In the genomic region with DNA sequence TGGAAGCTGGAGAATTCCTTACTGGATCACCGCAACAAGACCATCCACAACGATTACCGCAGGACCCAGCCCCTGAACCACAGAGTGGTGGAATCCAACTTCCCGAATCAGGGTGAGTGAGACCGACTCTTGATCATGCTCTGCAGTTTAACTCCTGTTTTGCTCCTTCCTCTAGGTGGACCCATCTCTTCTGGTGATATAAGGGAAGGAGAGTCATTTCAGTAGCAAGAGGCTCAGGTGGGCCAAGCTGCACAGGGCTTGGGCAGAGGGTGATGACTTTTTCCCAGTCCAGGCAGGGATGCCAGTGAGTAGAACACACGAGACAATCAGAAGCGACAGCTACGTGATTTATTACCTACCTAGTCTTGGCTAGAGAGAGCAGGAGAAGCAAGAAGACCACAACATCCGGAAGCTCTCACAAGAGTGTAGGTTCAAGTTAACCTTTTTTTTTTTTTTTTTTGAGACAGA, we compare ENCODE assay signal across 1 cellular context.
TF ChIP-seq lines count a peak whose summit lies in the region.

No MANE protein-coding gene starts in this region.

TF ChIP-seq in GM12878, 131 proteins besides CTCF, POLR2A, EP300 and RAD21 (continued from another document):
- no peak for TF ChIP-seq E4F1 (IDR thresholded peaks at IDR 0.05; ENCODE audit: borderline replicate concordance, partially characterized antibody)
- no peak for TF ChIP-seq BCLAF1 (IDR thresholded peaks at IDR 0.05)
- TF ChIP-seq, protein P1, sequence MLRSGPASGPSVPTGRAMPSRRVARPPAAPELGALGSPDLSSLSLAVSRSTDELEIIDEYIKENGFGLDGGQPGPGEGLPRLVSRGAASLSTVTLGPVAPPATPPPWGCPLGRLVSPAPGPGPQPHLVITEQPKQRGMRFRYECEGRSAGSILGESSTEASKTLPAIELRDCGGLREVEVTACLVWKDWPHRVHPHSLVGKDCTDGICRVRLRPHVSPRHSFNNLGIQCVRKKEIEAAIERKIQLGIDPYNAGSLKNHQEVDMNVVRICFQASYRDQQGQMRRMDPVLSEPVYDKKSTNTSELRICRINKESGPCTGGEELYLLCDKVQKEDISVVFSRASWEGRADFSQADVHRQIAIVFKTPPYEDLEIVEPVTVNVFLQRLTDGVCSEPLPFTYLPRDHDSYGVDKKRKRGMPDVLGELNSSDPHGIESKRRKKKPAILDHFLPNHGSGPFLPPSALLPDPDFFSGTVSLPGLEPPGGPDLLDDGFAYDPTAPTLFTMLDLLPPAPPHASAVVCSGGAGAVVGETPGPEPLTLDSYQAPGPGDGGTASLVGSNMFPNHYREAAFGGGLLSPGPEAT (IDR thresholded peaks at IDR 0.05; ENCODE audit: low read depth), result 0 out of 2 replicates have a peak, but pooled peaks have one; percentile 17
- no peak for TF ChIP-seq HCFC1 (IDR thresholded peaks at IDR 0.05; ENCODE audit: low read length)
- TF ChIP-seq RCOR1 (conservative IDR thresholded peaks at IDR 0.05; ENCODE audit: low read depth, low read length), result no peak
- TF ChIP-seq SMAD1 (IDR thresholded peaks at IDR 0.05; ENCODE audit: low read depth, partially characterized antibody), result no peak
- TF ChIP-seq BHLHE40 (IDR thresholded peaks at IDR 0.05; ENCODE audit: borderline replicate concordance in 1 of 2, low read depth in 2 of 2, low read length in 1 of 2), result peak in 1 of 2 experiments; percentile 6; a peak in 1 of 4 replicates
- 0 out of 2 replicates have a peak, but pooled peaks have one; percentile 24 for TF ChIP-seq ATF7 (IDR thresholded peaks at IDR 0.05; ENCODE audit: low read depth)
- no peak for TF ChIP-seq SMARCA5 (IDR thresholded peaks at IDR 0.05)
- no peak for TF ChIP-seq ESRRA (IDR thresholded peaks at IDR 0.05; ENCODE audit: low read length)
- no peak for TF ChIP-seq ZBTB40 (IDR thresholded peaks at IDR 0.05; ENCODE audit: borderline replicate concordance)
- TF ChIP-seq FOXK2 (IDR thresholded peaks at IDR 0.05), result no peak
- TF ChIP-seq, protein P2, sequence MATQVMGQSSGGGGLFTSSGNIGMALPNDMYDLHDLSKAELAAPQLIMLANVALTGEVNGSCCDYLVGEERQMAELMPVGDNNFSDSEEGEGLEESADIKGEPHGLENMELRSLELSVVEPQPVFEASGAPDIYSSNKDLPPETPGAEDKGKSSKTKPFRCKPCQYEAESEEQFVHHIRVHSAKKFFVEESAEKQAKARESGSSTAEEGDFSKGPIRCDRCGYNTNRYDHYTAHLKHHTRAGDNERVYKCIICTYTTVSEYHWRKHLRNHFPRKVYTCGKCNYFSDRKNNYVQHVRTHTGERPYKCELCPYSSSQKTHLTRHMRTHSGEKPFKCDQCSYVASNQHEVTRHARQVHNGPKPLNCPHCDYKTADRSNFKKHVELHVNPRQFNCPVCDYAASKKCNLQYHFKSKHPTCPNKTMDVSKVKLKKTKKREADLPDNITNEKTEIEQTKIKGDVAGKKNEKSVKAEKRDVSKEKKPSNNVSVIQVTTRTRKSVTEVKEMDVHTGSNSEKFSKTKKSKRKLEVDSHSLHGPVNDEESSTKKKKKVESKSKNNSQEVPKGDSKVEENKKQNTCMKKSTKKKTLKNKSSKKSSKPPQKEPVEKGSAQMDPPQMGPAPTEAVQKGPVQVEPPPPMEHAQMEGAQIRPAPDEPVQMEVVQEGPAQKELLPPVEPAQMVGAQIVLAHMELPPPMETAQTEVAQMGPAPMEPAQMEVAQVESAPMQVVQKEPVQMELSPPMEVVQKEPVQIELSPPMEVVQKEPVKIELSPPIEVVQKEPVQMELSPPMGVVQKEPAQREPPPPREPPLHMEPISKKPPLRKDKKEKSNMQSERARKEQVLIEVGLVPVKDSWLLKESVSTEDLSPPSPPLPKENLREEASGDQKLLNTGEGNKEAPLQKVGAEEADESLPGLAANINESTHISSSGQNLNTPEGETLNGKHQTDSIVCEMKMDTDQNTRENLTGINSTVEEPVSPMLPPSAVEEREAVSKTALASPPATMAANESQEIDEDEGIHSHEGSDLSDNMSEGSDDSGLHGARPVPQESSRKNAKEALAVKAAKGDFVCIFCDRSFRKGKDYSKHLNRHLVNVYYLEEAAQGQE (IDR thresholded peaks at IDR 0.05; ENCODE audit: low read depth, low read length), result no peak
- TF ChIP-seq WRNIP1 (IDR thresholded peaks at IDR 0.05; ENCODE audit: borderline replicate concordance, low read depth, low read length), result no peak
- TF ChIP-seq LARP7 (IDR thresholded peaks at IDR 0.05), result no peak
- TF ChIP-seq, protein P3, sequence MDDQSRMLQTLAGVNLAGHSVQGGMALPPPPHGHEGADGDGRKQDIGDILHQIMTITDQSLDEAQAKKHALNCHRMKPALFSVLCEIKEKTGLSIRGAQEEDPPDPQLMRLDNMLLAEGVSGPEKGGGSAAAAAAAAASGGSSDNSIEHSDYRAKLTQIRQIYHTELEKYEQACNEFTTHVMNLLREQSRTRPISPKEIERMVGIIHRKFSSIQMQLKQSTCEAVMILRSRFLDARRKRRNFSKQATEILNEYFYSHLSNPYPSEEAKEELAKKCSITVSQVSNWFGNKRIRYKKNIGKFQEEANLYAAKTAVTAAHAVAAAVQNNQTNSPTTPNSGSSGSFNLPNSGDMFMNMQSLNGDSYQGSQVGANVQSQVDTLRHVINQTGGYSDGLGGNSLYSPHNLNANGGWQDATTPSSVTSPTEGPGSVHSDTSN (IDR thresholded peaks at IDR 0.05; ENCODE audit: insufficient replicate concordance, low read depth, low read length), result peak; percentile 73
- peak; percentile 58 for TF ChIP-seq RUNX3 (IDR thresholded peaks at IDR 0.05; ENCODE audit: low read length)
- TF ChIP-seq RB1 (IDR thresholded peaks at IDR 0.05; ENCODE audit: borderline replicate concordance), result no peak
- TF ChIP-seq PKNOX1 (IDR thresholded peaks at IDR 0.05), result peak; percentile 91
- TF ChIP-seq, protein P4, sequence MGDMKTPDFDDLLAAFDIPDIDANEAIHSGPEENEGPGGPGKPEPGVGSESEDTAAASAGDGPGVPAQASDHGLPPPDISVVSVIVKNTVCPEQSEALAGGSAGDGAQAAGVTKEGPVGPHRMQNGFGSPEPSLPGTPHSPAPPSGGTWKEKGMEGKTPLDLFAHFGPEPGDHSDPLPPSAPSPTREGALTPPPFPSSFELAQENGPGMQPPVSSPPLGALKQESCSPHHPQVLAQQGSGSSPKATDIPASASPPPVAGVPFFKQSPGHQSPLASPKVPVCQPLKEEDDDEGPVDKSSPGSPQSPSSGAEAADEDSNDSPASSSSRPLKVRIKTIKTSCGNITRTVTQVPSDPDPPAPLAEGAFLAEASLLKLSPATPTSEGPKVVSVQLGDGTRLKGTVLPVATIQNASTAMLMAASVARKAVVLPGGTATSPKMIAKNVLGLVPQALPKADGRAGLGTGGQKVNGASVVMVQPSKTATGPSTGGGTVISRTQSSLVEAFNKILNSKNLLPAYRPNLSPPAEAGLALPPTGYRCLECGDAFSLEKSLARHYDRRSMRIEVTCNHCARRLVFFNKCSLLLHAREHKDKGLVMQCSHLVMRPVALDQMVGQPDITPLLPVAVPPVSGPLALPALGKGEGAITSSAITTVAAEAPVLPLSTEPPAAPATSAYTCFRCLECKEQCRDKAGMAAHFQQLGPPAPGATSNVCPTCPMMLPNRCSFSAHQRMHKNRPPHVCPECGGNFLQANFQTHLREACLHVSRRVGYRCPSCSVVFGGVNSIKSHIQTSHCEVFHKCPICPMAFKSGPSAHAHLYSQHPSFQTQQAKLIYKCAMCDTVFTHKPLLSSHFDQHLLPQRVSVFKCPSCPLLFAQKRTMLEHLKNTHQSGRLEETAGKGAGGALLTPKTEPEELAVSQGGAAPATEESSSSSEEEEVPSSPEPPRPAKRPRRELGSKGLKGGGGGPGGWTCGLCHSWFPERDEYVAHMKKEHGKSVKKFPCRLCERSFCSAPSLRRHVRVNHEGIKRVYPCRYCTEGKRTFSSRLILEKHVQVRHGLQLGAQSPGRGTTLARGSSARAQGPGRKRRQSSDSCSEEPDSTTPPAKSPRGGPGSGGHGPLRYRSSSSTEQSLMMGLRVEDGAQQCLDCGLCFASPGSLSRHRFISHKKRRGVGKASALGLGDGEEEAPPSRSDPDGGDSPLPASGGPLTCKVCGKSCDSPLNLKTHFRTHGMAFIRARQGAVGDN (IDR thresholded peaks at IDR 0.05), result no peak
- TF ChIP-seq, protein P5, sequence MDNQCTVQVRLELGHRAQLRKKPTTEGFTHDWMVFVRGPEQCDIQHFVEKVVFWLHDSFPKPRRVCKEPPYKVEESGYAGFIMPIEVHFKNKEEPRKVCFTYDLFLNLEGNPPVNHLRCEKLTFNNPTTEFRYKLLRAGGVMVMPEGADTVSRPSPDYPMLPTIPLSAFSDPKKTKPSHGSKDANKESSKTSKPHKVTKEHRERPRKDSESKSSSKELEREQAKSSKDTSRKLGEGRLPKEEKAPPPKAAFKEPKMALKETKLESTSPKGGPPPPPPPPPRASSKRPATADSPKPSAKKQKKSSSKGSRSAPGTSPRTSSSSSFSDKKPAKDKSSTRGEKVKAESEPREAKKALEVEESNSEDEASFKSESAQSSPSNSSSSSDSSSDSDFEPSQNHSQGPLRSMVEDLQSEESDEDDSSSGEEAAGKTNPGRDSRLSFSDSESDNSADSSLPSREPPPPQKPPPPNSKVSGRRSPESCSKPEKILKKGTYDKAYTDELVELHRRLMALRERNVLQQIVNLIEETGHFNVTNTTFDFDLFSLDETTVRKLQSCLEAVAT (IDR thresholded peaks at IDR 0.05), result 0 out of 2 replicates have a peak, but pooled peaks have one; percentile 28
